22 cellular contexts compared by ENCODE assay signal in genomic region chr11:72336163-72336562, GRCh38.
DNase-seq lines count a peak whose midpoint lies in the region; ATAC-seq and TF ChIP-seq lines count a peak whose summit lies in the region.
"Had no signal": no experiment of that assay in that cellular context is flagged by ENCODE, and none has a peak within 500 bp of the region (broad histone marks: within the 10 kb centered on the region; RNA-seq: fewer than 3 reads in every experiment).

No MANE protein-coding gene starts in this region.

- no peaks in the 10 kb centered on the region for H3K9me3 Mint-ChIP-seq in activated CD8-positive, alpha-beta T cell treated with anti-CD3 and anti-CD28 coated beads for 36 hours
- no peaks in the 10 kb centered on the region for H3K9me3 Mint-ChIP-seq in activated CD8-positive, alpha-beta T cell treated with anti-CD3 and anti-CD28 coated beads, Interleukin-2, amount 10 ng/mL, durations not matched to agents 7 days and 5 days (ENCODE audit: insufficient read depth)
- H3K9me3 Mint-ChIP-seq: CD8-positive, alpha-beta memory T cell had no signal

- CTCF ChIA-PET in activated CD8-positive, alpha-beta T cell treated with anti-CD3 and anti-CD28 coated beads for 36 hours (lab: Charles Lee) = interaction anchor here (0.6 to 2.8 kb wide), 2 partner anchors 79 to 95 kb away, joined by 3 to 9 read pairs; no protein-coding TSS in a partner anchor
- CTCF ChIA-PET in activated CD8-positive, alpha-beta T cell treated with anti-CD3 and anti-CD28 coated beads, Interleukin-2, amount 10 ng/mL, durations not matched to agents 7 days and 5 days (lab: Charles Lee) = interaction anchor here (1.2 to 2.9 kb wide), 4 partner anchors 78 to 98 kb away, joined by 4 to 15 read pairs (median 9); partner anchors contain the start of gene CLPB

- peak; percentile 19 for ATAC-seq in activated CD8-positive, alpha-beta T cell treated with anti-CD3 and anti-CD28 coated beads for 36 hours
- no peak for ATAC-seq in activated CD8-positive, alpha-beta T cell treated with anti-CD3 and anti-CD28 coated beads, Interleukin-2, amount 10 ng/mL, durations not matched to agents 7 days and 5 days
- ATAC-seq: HCT116, PC-3 had no signal

- peaks cover 1% of the 10 kb centered on the region for H3K36me3 Mint-ChIP-seq in activated CD8-positive, alpha-beta T cell treated with anti-CD3 and anti-CD28 coated beads for 36 hours (ENCODE audit: low read depth)
- peaks cover 5% of the 10 kb centered on the region for H3K36me3 Mint-ChIP-seq in activated CD8-positive, alpha-beta T cell treated with anti-CD3 and anti-CD28 coated beads, Interleukin-2, amount 10 ng/mL, durations not matched to agents 7 days and 5 days (ENCODE audit: low read depth)

- intact Hi-C loops in activated CD8-positive, alpha-beta T cell treated with anti-CD3 and anti-CD28 coated beads for 36 hours (cut with micrococcal nuclease) = no loop called here

- TF ChIP-seq CTCF in activated CD8-positive, alpha-beta T cell treated with anti-CD3 and anti-CD28 coated beads for 36 hours (IDR thresholded peaks at IDR 0.05) = no peak

- no peaks in the 10 kb centered on the region for H3K27me3 Mint-ChIP-seq in activated CD8-positive, alpha-beta T cell treated with anti-CD3 and anti-CD28 coated beads for 36 hours
- H3K27me3 Mint-ChIP-seq in activated CD8-positive, alpha-beta T cell treated with anti-CD3 and anti-CD28 coated beads, Interleukin-2, amount 10 ng/mL, durations not matched to agents 7 days and 5 days (ENCODE audit: low read depth) = no peaks in the 10 kb centered on the region
- H3K27me3 Mint-ChIP-seq: CD8-positive, alpha-beta memory T cell had no signal

- no peak for DNase-seq in activated CD8-positive, alpha-beta T cell treated with anti-CD3 and anti-CD28 coated beads for 36 hours
- DNase-seq in activated CD8-positive, alpha-beta T cell treated with anti-CD3 and anti-CD28 coated beads, Interleukin-2, amount 10 ng/mL, durations not matched to agents 7 days and 5 days = no peak
- DNase-seq in stimulated activated CD4-positive, alpha-beta T cell treated with anti-CD3 and anti-CD28 coated beads, Interleukin-1b, Interleukin-23, amount 100 ng/mL, for 48 hours = peak; percentile 9
- DNase-seq in stimulated activated CD4-positive, alpha-beta T cell treated with anti-CD3 and anti-CD28 coated beads, Interleukin-4, amount 100 ng/mL, for 24 hours = no peak
- DNase-seq in erythroblast (lab: John Stamatoyannopoulos, UW) = peak; percentile 74 to 84
- no peak for DNase-seq in islet precursor cell
- DNase-seq in HK-2 (ENCODE audit: unreplicated experiment) = no peak
- DNase-seq: ACHN; C1 segment of cervical spinal cord; CD8-positive, alpha-beta memory T cell; DMS53; EL; GOT3; MM.1S; NCI-H1092; NCI-H1436 treated with DMSO at 0.1 percent for 48 hours; NCI-H2029; NCI-H345; NCI-H524 treated with DMSO at 0.1 percent for 48 hours; PC-3; RPMI8226 had no signal

- no peak for TF ChIP-seq POLR2A in erythroblast (IDR thresholded peaks at IDR 0.05; ENCODE audit: low read length)

- peaks cover 20% of the 10 kb centered on the region for H3K4me1 Mint-ChIP-seq in activated CD8-positive, alpha-beta T cell treated with anti-CD3 and anti-CD28 coated beads for 36 hours (ENCODE audit: low read depth)
- peaks cover 26% of the 10 kb centered on the region for H3K4me1 Mint-ChIP-seq in activated CD8-positive, alpha-beta T cell treated with anti-CD3 and anti-CD28 coated beads, Interleukin-2, amount 10 ng/mL, durations not matched to agents 7 days and 5 days (ENCODE audit: low read depth)

- POLR2A ChIA-PET in activated CD8-positive, alpha-beta T cell treated with anti-CD3 and anti-CD28 coated beads for 36 hours (lab: Charles Lee) = no interaction called here
- POLR2A ChIA-PET in activated CD8-positive, alpha-beta T cell treated with anti-CD3 and anti-CD28 coated beads, Interleukin-2, amount 10 ng/mL, durations not matched to agents 7 days and 5 days (lab: Charles Lee) = no interaction called here

- no peak overlapping the region for H3K4me3 Mint-ChIP-seq in activated CD8-positive, alpha-beta T cell treated with anti-CD3 and anti-CD28 coated beads for 36 hours
- no peak overlapping the region for H3K4me3 Mint-ChIP-seq in activated CD8-positive, alpha-beta T cell treated with anti-CD3 and anti-CD28 coated beads, Interleukin-2, amount 10 ng/mL, durations not matched to agents 7 days and 5 days
- H3K4me3 Mint-ChIP-seq: CD8-positive, alpha-beta memory T cell had no signal

- H3K27ac Mint-ChIP-seq in activated CD8-positive, alpha-beta T cell treated with anti-CD3 and anti-CD28 coated beads for 36 hours = no peak overlapping the region
- H3K27ac Mint-ChIP-seq in activated CD8-positive, alpha-beta T cell treated with anti-CD3 and anti-CD28 coated beads, Interleukin-2, amount 10 ng/mL, durations not matched to agents 7 days and 5 days = no peak overlapping the region

Comparison
In these comparisons a context has a peak if more than half of its experiments do, and no peak if none do; other contexts are left out.
1. DNase-seq: peak in stimulated activated CD4-positive, alpha-beta T cell treated with anti-CD3 and anti-CD28 coated beads, Interleukin-1b, Interleukin-23, amount 100 ng/mL, for 48 hours (single experiment) and erythroblast (2 of 2); none in activated CD8-positive, alpha-beta T cell treated with anti-CD3 and anti-CD28 coated beads for 36 hours (single experiment), activated CD8-positive, alpha-beta T cell treated with anti-CD3 and anti-CD28 coated beads, Interleukin-2, amount 10 ng/mL, durations not matched to agents 7 days and 5 days (single experiment), stimulated activated CD4-positive, alpha-beta T cell treated with anti-CD3 and anti-CD28 coated beads, Interleukin-4, amount 100 ng/mL, for 24 hours (single experiment), islet precursor cell (single experiment) and HK-2 (single experiment).